ENCODE assay signal across 8 cellular contexts in genomic region chr19:14196105-14196504, GRCh38. TPM values are rescaled to one million over a fixed set of nuclear protein-coding genes. Genes with fewer than 3 reads are reported as not detected.
DNase-seq lines count a peak whose midpoint lies in the region; ATAC-seq and TF ChIP-seq lines count a peak whose summit lies in the region.
"Not testable (repeated sequence)": the region's sequence is repeated elsewhere in the genome, so short reads cannot be mapped to it uniquely, and the experiment has no call there.

No MANE protein-coding gene starts in this region.

- in situ Hi-C loops in astrocyte of the cerebellum (cut with HindIII; ENCODE audit: low sequenced_read_pairs): not testable (repeated sequence)

- ATAC-seq in Right ventricle myocardium inferior: peak; percentile 58
- ATAC-seq in omental fat pad (ENCODE audit: low FRiP score): peak; percentile 30

- H3K27ac Mint-ChIP-seq in CD4-positive, alpha-beta memory T cell: peak overlapping the region; percentile 0 to 88 (median 53)

- H3K4me1 ChIP-seq in CD4-positive, alpha-beta memory T cell (ENCODE audit: insufficient read depth, low read length); OCI-LY1 (ENCODE audit: insufficient read depth, low read length, severe bottlenecking): not testable (repeated sequence)

- H3K4me2 ChIP-seq in OCI-LY1 (ENCODE audit: low read length): not testable (repeated sequence)

- not testable (repeated sequence) for H3K9me3 Mint-ChIP-seq in CD4-positive, alpha-beta memory T cell

- not testable (repeated sequence) for H3F3A ChIP-seq in OCI-LY1 (ENCODE audit: insufficient read depth, low read length)

- not testable (repeated sequence) for H4K20me1 ChIP-seq in OCI-LY1 (ENCODE audit: insufficient read depth, low read length)

- H3K36me3 ChIP-seq in CD4-positive, alpha-beta memory T cell (ENCODE audit: insufficient read depth, low read length); OCI-LY1 (ENCODE audit: insufficient read depth, low read length): not testable (repeated sequence)

- not testable (repeated sequence) for H3K27me3 ChIP-seq in CD4-positive, alpha-beta memory T cell (ENCODE audit: insufficient read depth, low read length); HL-60 (ENCODE audit: insufficient read depth, poor library complexity, severe bottlenecking); OCI-LY1 (ENCODE audit: insufficient read depth, low read length)

- not testable (repeated sequence) for H3K27me3 Mint-ChIP-seq in CD4-positive, alpha-beta memory T cell

- H3K4me3 ChIP-seq in CD4-positive, alpha-beta memory T cell (ENCODE audit: low read length in 2 of 2); HL-60 (replicated peaks; ENCODE audit: insufficient read depth, low read length); OCI-LY1 (ENCODE audit: low read depth, low read length, poor library complexity, severe bottlenecking); astrocyte of the cerebellum (ENCODE audit: low read depth, low read length): not testable (repeated sequence)

- peak overlapping the region; percentile 1 to 80 (median 54) for H3K4me3 Mint-ChIP-seq in CD4-positive, alpha-beta memory T cell

- intact Hi-C loops in CD4-positive, alpha-beta memory T cell (cut with micrococcal nuclease): loop anchor here (1.0 to 2.0 kb wide), 3 partner anchors 59 to 316 kb away; partner anchors contain the start of gene ASF1B
- intact Hi-C loops in Right ventricle myocardium inferior (cut with DNase I): not testable (repeated sequence)

- CTCF ChIA-PET in CD4-positive, alpha-beta memory T cell (lab: Charles Lee; ENCODE audit: partially characterized antibody): interaction anchor here (1.6 to 9.0 kb wide), 2 partner anchors 59 to 152 kb away, joined by 5 to 98 read pairs; partner anchors contain the start of gene ASF1B

- DNase-seq in CD4-positive, alpha-beta memory T cell: peak; percentile 72 to 77 (median 75)
- DNase-seq in HL-60 (ENCODE audit: low read depth in 1 of 2, low spot score in 1 of 2) (peak in 1 of 2 experiments; percentile 69), astrocyte of the cerebellum (ENCODE audit: low read depth) (peak; percentile 20), Right ventricle myocardium inferior (ENCODE audit: missing footprints) (peak; percentile 89), omental fat pad (ENCODE audit: low spot score) (peak; percentile 38)
- DNase-seq in activated CD4-positive, alpha-beta T cell treated with anti-CD3 and anti-CD28 coated beads for 48 hours: peak; percentile 87
- peak; percentile 88 for DNase-seq in stimulated activated CD8-positive, alpha-beta memory T cell treated with anti-CD3 and anti-CD28 coated beads, Interleukin-4, amount 100 ng/mL, for 48 hours

- H3K9me2 ChIP-seq in OCI-LY1 (ENCODE audit: low read depth, low read length): not testable (repeated sequence)

- not testable (repeated sequence) for H3K79me2 ChIP-seq in OCI-LY1 (ENCODE audit: insufficient read depth, low read length)

- H3K36me3 Mint-ChIP-seq in CD4-positive, alpha-beta memory T cell: not testable (repeated sequence)

- not testable (repeated sequence) for H3K9me3 ChIP-seq in CD4-positive, alpha-beta memory T cell (ENCODE audit: control insufficient read depth in 1 of 2, low read length in 2 of 2); OCI-LY1 (ENCODE audit: low read length)

- POLR2A ChIA-PET in CD4-positive, alpha-beta memory T cell (lab: Charles Lee; ENCODE audit: partially characterized antibody): interaction anchor here (0.8 kb wide), 1 partner anchor 60 kb away, joined by 3 read pairs; the partner anchor contains the start of gene ASF1B

- not testable (repeated sequence) for H2AFZ ChIP-seq in OCI-LY1 (ENCODE audit: low read length)

- H3K9ac ChIP-seq in OCI-LY1 (ENCODE audit: low read length): not testable (repeated sequence)

- H3K4me1 Mint-ChIP-seq in CD4-positive, alpha-beta memory T cell: peaks cover 13 to 35% (median 21%) of the 10 kb centered on the region in 4 donors

- not testable (repeated sequence) for H3K27ac ChIP-seq in CD4-positive, alpha-beta memory T cell (ENCODE audit: low read depth, low read length); HL-60 (replicated peaks); OCI-LY1 (ENCODE audit: low read depth, low read length, poor library complexity, severe bottlenecking)

- peak; percentile 59 for TF ChIP-seq CTCF in HL-60 (IDR thresholded peaks at IDR 0.05; ENCODE audit: insufficient read depth, low read length)
- TF ChIP-seq CTCF in OCI-LY1 (IDR thresholded peaks at IDR 0.05; ENCODE audit: low read length): peak; percentile 66
- TF ChIP-seq CTCF in astrocyte of the cerebellum (IDR thresholded peaks at IDR 0.05; ENCODE audit: low read depth, low read length, missing control alignments): peak; percentile 62
- TF ChIP-seq CTCF in omental fat pad (IDR thresholded peaks at IDR 0.05): peak in 1 of 3 donors; percentile 57

RNA-seq across cellular contexts. Expression of gene ADGRL1, which starts 9.9 kb away (rescaled TPM):
- total RNA-seq in CD4-positive, alpha-beta memory T cell: 10 to 100 TPM; 19.3 to 22.0 TPM
- polyA plus RNA-seq in CD4-positive, alpha-beta memory T cell: 1 to 10 TPM in 1 of 2 donors, under 1 TPM in 1; 0.55 to 1.3 TPM
- 27.0 TPM for total RNA-seq in Right ventricle myocardium inferior
- 10 to 100 TPM in 3 of 4 donors, 1 to 10 TPM in 1; 7.7 to 18.0 (median 13.9) TPM for total RNA-seq in omental fat pad

RNA-seq across cellular contexts. Expression of gene ASF1B, which starts 59.7 kb away (rescaled TPM):
- total RNA-seq in CD4-positive, alpha-beta memory T cell: 1 to 10 TPM; 2.3 to 3.0 TPM
- polyA plus RNA-seq in CD4-positive, alpha-beta memory T cell: 1 to 10 TPM; 1.8 to 3.0 TPM
- 2.0 TPM for total RNA-seq in Right ventricle myocardium inferior
- 1 to 10 TPM in 1 of 4 donors, under 1 TPM in 2, not detected in 1; 0.37 to 2.5 (median 0.95) TPM for total RNA-seq in omental fat pad
